In genomic region chr6:29632789-29633531, GRCh38 we compare ENCODE assay signal across 8 cellular contexts. TPM values are rescaled to one million over a fixed set of nuclear protein-coding genes. Genes with fewer than 3 reads are reported as not detected.
A peak's percentile ranks its signal among the peaks of the same experiment; 100 is the strongest.
DNase-seq lines count a peak whose midpoint lies in the region; ATAC-seq and TF ChIP-seq lines count a peak whose summit lies in the region.

Gene GABBR1, minus strand, starts transcription at chr6:29633183. Its CDS starts 798 bp downstream, at chr6:29632385.

- peak within 1 kb of the TSS; percentile 97 for H3K4me3 Mint-ChIP-seq in T-helper 1 cell treated with Interleukin-12 subunit alpha and Interleukin-12 subunit beta and Interleukin-4 antibody, amounts not matched to agents 30 μg/mL and 1 μg/mL, for 36 hours

- H3K27me3 Mint-ChIP-seq in T-helper 1 cell treated with Interleukin-12 subunit alpha and Interleukin-12 subunit beta and Interleukin-4 antibody, amounts not matched to agents 30 μg/mL and 1 μg/mL, for 36 hours (ENCODE audit: low read depth) = peaks cover 60% of the 10 kb centered on the region

- no peaks in the 10 kb centered on the region for H3K9me3 ChIP-seq in heart left ventricle

- TF ChIP-seq POLR2A in heart left ventricle (IDR thresholded peaks at IDR 0.05) = peak in 1 of 2 donors; percentile 73

- H3K36me3 ChIP-seq in heart left ventricle (no peaks in the 10 kb centered on the region), urinary bladder (ENCODE audit: insufficient read depth) (no peaks in the 10 kb centered on the region)

- intact Hi-C loops in heart left ventricle (cut with DNase I) = no loop called here
- intact Hi-C loops in posterior cingulate gyrus (cut with DNase I) = no loop called here

- H3K4me3 ChIP-seq in heart left ventricle (peak within 1 kb of the TSS; percentile 52 to 96 (median 72)), urinary bladder (ENCODE audit: low read depth, low read length) (peak within 1 kb of the TSS; percentile 94)

- no peak for TF ChIP-seq CTCF in heart left ventricle (IDR thresholded peaks at IDR 0.05)

- peak; percentile 81 to 97 (median 93) for ATAC-seq in heart left ventricle

- peaks cover 0 to 6% (median 0%) of the 10 kb centered on the region in 9 donors for H3K27me3 ChIP-seq in heart left ventricle

- peaks cover 38% of the 10 kb centered on the region for H3K4me1 Mint-ChIP-seq in T-helper 1 cell treated with Interleukin-12 subunit alpha and Interleukin-12 subunit beta and Interleukin-4 antibody, amounts not matched to agents 30 μg/mL and 1 μg/mL, for 36 hours (ENCODE audit: low read depth)

- no peaks in the 10 kb centered on the region for H3K9me3 Mint-ChIP-seq in T-helper 1 cell treated with Interleukin-12 subunit alpha and Interleukin-12 subunit beta and Interleukin-4 antibody, amounts not matched to agents 30 μg/mL and 1 μg/mL, for 36 hours

- DNase-seq in DMS53 treated with DMSO at 0.1 percent for 48 hours (lab: John Stamatoyannopoulos, UW; ENCODE audit: unreplicated experiment) = peak; percentile 74
- peak; percentile 89 for DNase-seq in HCEC 1CT
- peak; percentile 68 for DNase-seq in NCI-H1417 treated with DMSO at 0.1 percent for 48 hours (lab: John Stamatoyannopoulos, UW)
- peak; percentile 83 for DNase-seq in amniotic epithelial cell (ENCODE audit: low read depth)
- peak; percentile 90 to 91 (median 91) for DNase-seq in heart left ventricle
- DNase-seq in posterior cingulate gyrus = peak; percentile 56 to 98 (median 88)

- 0 to 1% (median 1%) methylated on average over 41 to 57 of the region's 57 CpGs for WGBS in heart left ventricle, 4 donors
- under 1% methylated on average over 57 of the region's 57 CpGs for WGBS in urinary bladder

- peaks cover 9% of the 10 kb centered on the region for H3K36me3 Mint-ChIP-seq in T-helper 1 cell treated with Interleukin-12 subunit alpha and Interleukin-12 subunit beta and Interleukin-4 antibody, amounts not matched to agents 30 μg/mL and 1 μg/mL, for 36 hours (ENCODE audit: low read depth)

- H3K27ac ChIP-seq in heart left ventricle = peak within 1 kb of the TSS in 11 of 12 donors; percentile 51 to 91 (median 74)
- peak within 1 kb of the TSS; percentile 67 for H3K27ac ChIP-seq in urinary bladder (ENCODE audit: low read depth)

- H3K4me1 ChIP-seq in heart left ventricle = peaks cover 0 to 41% (median 26%) of the 10 kb centered on the region in 12 donors
- peaks cover 2% of the 10 kb centered on the region for H3K4me1 ChIP-seq in urinary bladder (ENCODE audit: insufficient read depth)

- peak within 1 kb of the TSS; percentile 78 for H3K27ac Mint-ChIP-seq in T-helper 1 cell treated with Interleukin-12 subunit alpha and Interleukin-12 subunit beta and Interleukin-4 antibody, amounts not matched to agents 30 μg/mL and 1 μg/mL, for 36 hours

RNA-seq across cellular contexts. Expression of gene GABBR1, which starts in this region (rescaled TPM):
- total RNA-seq in heart left ventricle (10 to 100 TPM; 11.6 to 30.8 (median 18.1) TPM), urinary bladder (39.1 TPM)
- polyA plus RNA-seq in heart left ventricle (10 to 100 TPM; 11.7 to 25.4 TPM), urinary bladder (39.4 TPM)

Comparison
In these comparisons a context has a peak if more than half of its experiments do, and no peak if none do; other contexts are left out.
1. Peak in every context shown above with its lines: DNase-seq, ATAC-seq, H3K4me3 ChIP-seq and H3K27ac ChIP-seq.